11 cellular contexts compared by ENCODE assay signal in genomic region chr16:1256296-1256873, GRCh38. TPM values are rescaled to one million over a fixed set of nuclear protein-coding genes. Genes with fewer than 3 reads are reported as not detected.
"Had no signal": no experiment of that assay in that cellular context is flagged by ENCODE, and none has a peak within 500 bp of the region (broad histone marks: within the 10 kb centered on the region; RNA-seq: fewer than 3 reads in every experiment).

No MANE protein-coding gene starts in this region.

RNA-seq across cellular contexts. Expression of gene TPSD1, which starts 0.5 kb away (rescaled TPM):
- total RNA-seq: myocyte; naive thymus-derived CD8-positive, alpha-beta T cell; osteocyte; pulmonary artery endothelial cell; smooth muscle cell; temporal lobe had no signal
- polyA plus RNA-seq: naive thymus-derived CD8-positive, alpha-beta T cell; neural cell; smooth muscle cell had no signal

RNA-seq across cellular contexts. Expression of gene TPSAB1, which starts 15.9 kb away (rescaled TPM):
- total RNA-seq: myocyte; naive thymus-derived CD8-positive, alpha-beta T cell; osteocyte; pulmonary artery endothelial cell; smooth muscle cell; temporal lobe had no signal
- polyA plus RNA-seq: naive thymus-derived CD8-positive, alpha-beta T cell; neural cell; smooth muscle cell had no signal

RNA-seq across cellular contexts. Expression of gene TPSB2, which starts 26.4 kb away (rescaled TPM):
- total RNA-seq: myocyte; naive thymus-derived CD8-positive, alpha-beta T cell; osteocyte; pulmonary artery endothelial cell; smooth muscle cell; temporal lobe had no signal
- polyA plus RNA-seq: naive thymus-derived CD8-positive, alpha-beta T cell; neural cell; smooth muscle cell had no signal

RNA-seq across cellular contexts. Expression of gene TPSG1, which starts 31.3 kb away (rescaled TPM):
- total RNA-seq: myocyte; naive thymus-derived CD8-positive, alpha-beta T cell; osteocyte; prostate gland; pulmonary artery endothelial cell; right atrium auricular region; smooth muscle cell; temporal lobe; thyroid gland; urinary bladder had no signal
- polyA plus RNA-seq: naive thymus-derived CD8-positive, alpha-beta T cell; neural cell; smooth muscle cell had no signal
